ENCODE assay signal across 8 cellular contexts in genomic region chr11:85854212-85854556, GRCh38. TPM values are rescaled to one million over a fixed set of nuclear protein-coding genes. Genes with fewer than 3 reads are reported as not detected.
A peak's percentile ranks its signal among the peaks of the same experiment; 100 is the strongest.
DNase-seq lines count a peak whose midpoint lies in the region; TF ChIP-seq lines count a peak whose summit lies in the region.

No MANE protein-coding gene starts in this region.

- H3K4me2 ChIP-seq in BLaER1 treated with 17β-estradiol and CSF1 and Interleukin-3, amounts not matched to agents 10 nM and 100 nM, result peak overlapping the region; percentile 72 to 96 (median 88)

- peak overlapping the region; percentile 53 to 70 (median 62) for H3K4me3 ChIP-seq in BLaER1 treated with 17β-estradiol and CSF1 and Interleukin-3, amounts not matched to agents 10 nM and 100 nM
- H3K4me3 ChIP-seq in NB4 (ENCODE audit: low read depth, low read length) (peak overlapping the region; percentile 68), dorsolateral prefrontal cortex (peak overlapping the region; percentile 37 to 91 (median 68))

- peaks cover 14% of the 10 kb centered on the region for H3K9me3 Mint-ChIP-seq in nephron

- H3K36me3 ChIP-seq in BLaER1 treated with 17β-estradiol and CSF1 and Interleukin-3, amounts not matched to agents 10 nM and 100 nM, result no peaks in the 10 kb centered on the region; a peak in 1 of 22 replicates

- peak overlapping the region; percentile 84 to 90 (median 87) for H3K4me3 Mint-ChIP-seq in nephron

- peaks cover 16% of the 10 kb centered on the region for H3K36me3 Mint-ChIP-seq in nephron (ENCODE audit: low read depth)

- peaks cover 4 to 14% (median 7%) of the 10 kb centered on the region in 10 experiments; a peak in 15 of 20 replicates for H3K4me1 ChIP-seq in BLaER1 treated with 17β-estradiol and CSF1 and Interleukin-3, amounts not matched to agents 10 nM and 100 nM

- no peaks in the 10 kb centered on the region for H4K20me1 ChIP-seq in BLaER1 treated with 17β-estradiol and CSF1 and Interleukin-3, amounts not matched to agents 10 nM and 100 nM

- DNase-seq in NB4 (ENCODE audit: low read depth), result no peak
- no peak for DNase-seq in dorsolateral prefrontal cortex
- no peak for DNase-seq in NCI-H226
- no peak for DNase-seq in Ammon's horn (ENCODE audit: low spot score)
- DNase-seq in AG08395 (ENCODE audit: low spot score), result no peak
- DNase-seq in COLO829 (ENCODE audit: low spot score), result no peak

- peak overlapping the region; percentile 89 to 98 (median 95) for H3K27ac Mint-ChIP-seq in nephron

- no peaks in the 10 kb centered on the region for H3K27me3 Mint-ChIP-seq in nephron (ENCODE audit: low read depth)

- TF ChIP-seq CTCF in NB4 (IDR thresholded peaks at IDR 0.05; ENCODE audit: low read depth, low read length) (no peak), dorsolateral prefrontal cortex (IDR thresholded peaks at IDR 0.05 in 54 of 56, conservative IDR thresholded peaks at IDR 0.05 in 2 of 56; ENCODE audit: low read depth in 1 of 56, partially characterized antibody in 56 of 56) (no peak), nephron (IDR thresholded peaks at IDR 0.05; ENCODE audit: unreplicated experiment in 3 of 3) (no peak)

- no peak for TF ChIP-seq POLR2A in NB4 (IDR thresholded peaks at IDR 0.05; ENCODE audit: extremely low read depth, insufficient read length)

- H3K27me3 ChIP-seq in BLaER1 treated with 17β-estradiol and CSF1 and Interleukin-3, amounts not matched to agents 10 nM and 100 nM, result no peaks in the 10 kb centered on the region
- H3K27me3 ChIP-seq in dorsolateral prefrontal cortex, result no peaks in the 10 kb centered on the region

- H3K9ac ChIP-seq in BLaER1 treated with 17β-estradiol and CSF1 and Interleukin-3, amounts not matched to agents 10 nM and 100 nM, result peak overlapping the region; percentile 75 to 86 (median 80)

- intact Hi-C loops in dorsolateral prefrontal cortex (cut with DNase I), result loop anchor here (2.0 to 10.0 kb wide), 6 partner anchors 91 to 441 kb away; partner anchors contain the start of gene EED (in 1 of the 2)

- peaks cover 5% of the 10 kb centered on the region for H3K4me1 Mint-ChIP-seq in nephron

- peak overlapping the region; percentile 55 to 83 (median 79) for H3K27ac ChIP-seq in BLaER1 treated with 17β-estradiol and CSF1 and Interleukin-3, amounts not matched to agents 10 nM and 100 nM
- H3K27ac ChIP-seq in dorsolateral prefrontal cortex, result peak overlapping the region in 55 of 59 donors; percentile 40 to 97 (median 84)

- peaks cover 10 to 19% (median 13%) of the 10 kb centered on the region in 11 experiments; a peak in 20 of 22 replicates for H3K9me3 ChIP-seq in BLaER1 treated with 17β-estradiol and CSF1 and Interleukin-3, amounts not matched to agents 10 nM and 100 nM (replicated peaks in 1 of 11)

RNA-seq across cellular contexts. Expression of gene CCDC83, which starts 1.0 kb away (rescaled TPM):
- total RNA-seq in dorsolateral prefrontal cortex, result 1 to 10 TPM in 1 of 120 experiments, under 1 TPM in 2, not detected in 117; 0.18 to 1.6 (median 0.24) TPM

RNA-seq across cellular contexts. Expression of gene SYTL2, which starts 43.2 kb away (rescaled TPM):
- 100 to 1,000 TPM in 112 of 120 experiments, 10 to 100 TPM in 8; 74.0 to 191 (median 133) TPM for total RNA-seq in dorsolateral prefrontal cortex
